ENCODE assay signal across 2 cellular contexts in genomic region chr1:173563846-173564245, GRCh38. TPM values are rescaled to one million over a fixed set of nuclear protein-coding genes. Genes with fewer than 3 reads are reported as not detected.
"Had no signal": no experiment of that assay in that cellular context is flagged by ENCODE, and none has a peak within 500 bp of the region (broad histone marks: within the 10 kb centered on the region; RNA-seq: fewer than 3 reads in every experiment).

No MANE protein-coding gene starts in this region.

RNA-seq across cellular contexts. Expression of gene SLC9C2, which starts 39.0 kb away (rescaled TPM):
- total RNA-seq: G401, GM12878 had no signal
- polyA plus RNA-seq: GM12878 had no signal
